ENCODE assay signal across 8 cellular contexts in the genomic region with DNA sequence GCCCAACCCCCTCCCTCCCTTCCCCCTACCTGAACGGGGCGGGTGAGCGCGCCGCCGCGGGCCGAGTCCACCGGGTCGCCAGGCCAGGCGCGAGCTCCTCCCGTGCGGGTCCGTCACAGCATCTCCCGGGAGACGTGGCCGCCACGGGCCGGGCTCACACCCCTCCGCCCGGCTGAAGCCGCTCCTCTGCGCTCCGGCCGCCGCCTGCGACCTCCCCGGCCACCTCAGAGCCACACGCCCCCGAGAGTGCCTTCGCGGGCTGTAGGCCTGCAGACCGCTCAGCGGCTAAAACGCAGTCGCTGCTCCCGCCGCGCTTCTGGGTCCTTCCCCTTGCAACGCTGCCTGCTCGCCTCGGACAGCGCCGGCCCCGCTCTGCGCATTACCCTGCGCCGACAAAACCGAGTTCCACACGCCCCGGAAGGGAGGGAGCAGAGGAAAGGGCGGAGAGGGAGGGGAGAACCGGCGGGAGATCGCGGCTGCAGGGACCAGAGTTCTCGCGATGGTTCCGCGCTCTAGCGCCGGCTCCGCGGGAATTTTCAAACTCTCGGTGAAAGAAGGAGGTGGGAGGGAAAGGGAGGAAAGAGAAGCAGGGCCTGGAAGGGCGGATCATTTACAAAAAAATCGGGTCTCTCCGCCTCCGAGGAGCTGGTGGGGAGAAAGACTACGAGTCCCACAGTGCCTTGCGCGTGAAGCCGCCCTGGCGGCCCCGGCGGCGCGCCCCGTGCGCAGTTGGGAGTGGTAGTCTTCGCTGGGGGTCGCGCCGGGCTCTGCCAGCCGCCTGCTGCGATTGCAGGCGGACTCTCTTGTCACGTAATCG. TPM values are rescaled to one million over a fixed set of nuclear protein-coding genes. Genes with fewer than 3 reads are reported as not detected.
DNase-seq lines count a peak whose midpoint lies in the region; ATAC-seq, FAIRE-seq and TF ChIP-seq lines count a peak whose summit lies in the region.

TSS of gene AHCTF1 (minus strand) at position 400 of the 817 bp plus-strand sequence. CDS start 13,578 bp downstream, outside the sequence.

- TF ChIP-seq EP300 in esophagus muscularis mucosa (IDR thresholded peaks at IDR 0.05) = no peak

- H3K9me3 Mint-ChIP-seq in activated T-cell treated with anti-CD3 and anti-CD28 coated beads, Interleukin-2, amount 50 U/mL, for 72 hours = no peaks in the 10 kb centered on the region

- under 1% methylated on average over 44 of the region's 90 CpGs for WGBS in esophagus muscularis mucosa

- peak; percentile 91 for TF ChIP-seq POLR2A in esophagus muscularis mucosa (IDR thresholded peaks at IDR 0.05; ENCODE audit: low read depth)

- peak within 1 kb of the TSS; percentile 95 to 99 for H3K4me3 Mint-ChIP-seq in activated T-cell treated with anti-CD3 and anti-CD28 coated beads, Interleukin-2, amount 50 U/mL, for 72 hours

- H3K4me1 ChIP-seq in esophagus muscularis mucosa = peaks cover 23 to 48% (median 46%) of the 10 kb centered on the region in 4 donors

- H3K36me3 ChIP-seq in KOPT-K1 (ENCODE audit: insufficient read depth, low read length) (peaks cover 28% of the 10 kb centered on the region), esophagus muscularis mucosa (peaks cover 0 to 18% (median 7%) of the 10 kb centered on the region in 4 donors)

- no peaks in the 10 kb centered on the region for H3K27me3 ChIP-seq in esophagus muscularis mucosa

- H3K27ac ChIP-seq in KOPT-K1 (ENCODE audit: low read depth, low read length, poor library complexity, severe bottlenecking) (peak within 1 kb of the TSS; percentile 88), esophagus muscularis mucosa (replicated peaks in 1 of 4) (peak within 1 kb of the TSS; percentile 95 to 99 (median 98))

- DNase-seq in DMS79 (lab: John Stamatoyannopoulos, UW) (peak; percentile 98), RCC 7860 (ENCODE audit: low spot score) (peak; percentile 93), esophagus muscularis mucosa (ENCODE audit: extremely low spot score) (peak; percentile 98), myocyte (ENCODE audit: low read depth) (peak; percentile 99)
- peak; percentile 94 to 97 for DNase-seq in activated T-cell treated with anti-CD3 and anti-CD28 coated beads, Interleukin-2, amount 50 U/mL, for 72 hours
- peak; percentile 81 to 89 for DNase-seq in stimulated activated CD8-positive, alpha-beta memory T cell treated with anti-CD3 and anti-CD28 coated beads, Interleukin-7, amount 100 ng/mL, for 48 hours (ENCODE audit: extremely low read depth in 1 of 2, low read depth in 1 of 2)

- peaks cover 6 to 16% of the 10 kb centered on the region in 2 donors for H3K36me3 Mint-ChIP-seq in activated T-cell treated with anti-CD3 and anti-CD28 coated beads, Interleukin-2, amount 50 U/mL, for 72 hours (ENCODE audit: insufficient read depth in 2 of 2)

- H3K27ac Mint-ChIP-seq in activated T-cell treated with anti-CD3 and anti-CD28 coated beads, Interleukin-2, amount 50 U/mL, for 72 hours = peak within 1 kb of the TSS; percentile 97

- H3K9me3 ChIP-seq in KOPT-K1 (ENCODE audit: insufficient read depth, low read length, poor library complexity, severe bottlenecking) (peaks cover 16% of the 10 kb centered on the region), esophagus muscularis mucosa (no peaks in the 10 kb centered on the region)

- H3K4me1 Mint-ChIP-seq in activated T-cell treated with anti-CD3 and anti-CD28 coated beads, Interleukin-2, amount 50 U/mL, for 72 hours (ENCODE audit: low read depth) = peaks cover 48% of the 10 kb centered on the region

- intact Hi-C loops in esophagus muscularis mucosa (cut with DNase I) = loop anchor here (2.0 to 10.0 kb wide), 2 partner anchors 147 to 173 kb away; partner anchors contain the start of genes ZNF669 and ZNF670

- peak; percentile 90 for ATAC-seq in GM21786 (IDR thresholded peaks at IDR 0.05; ENCODE audit: unreplicated experiment)
- peak; percentile 95 for ATAC-seq in activated T-cell treated with anti-CD3 and anti-CD28 coated beads, Interleukin-2, amount 50 U/mL, for 72 hours (replicated peaks in 1 of 2)

- no peaks in the 10 kb centered on the region for H3K27me3 Mint-ChIP-seq in activated T-cell treated with anti-CD3 and anti-CD28 coated beads, Interleukin-2, amount 50 U/mL, for 72 hours (ENCODE audit: low read depth)

- peak within 1 kb of the TSS; percentile 89 to 99 (median 96) for H3K4me3 ChIP-seq in esophagus muscularis mucosa

- TF ChIP-seq CTCF in esophagus muscularis mucosa (IDR thresholded peaks at IDR 0.05) = peak in 1 of 3 experiments; percentile 2

- peak; percentile 87 for FAIRE-seq in RCC 7860 (lab: Jason Lieb, UNC)

RNA-seq across cellular contexts. Expression of gene AHCTF1, which starts in this region (rescaled TPM):
- total RNA-seq in activated T-cell treated with anti-CD3 and anti-CD28 coated beads, Interleukin-2, amount 50 U/mL, for 72 hours = 10 to 100 TPM; 37.4 to 45.5 TPM
- total RNA-seq in esophagus muscularis mucosa (10 to 100 TPM; 30.7 to 45.3 (median 42.0) TPM), myocyte (30.0 and 36.8 TPM in 2 replicates)
- polyA plus RNA-seq in myocyte (2012) = 6.2 TPM

Comparison
In these comparisons a context has a peak if more than half of its experiments do, and no peak if none do; other contexts are left out.
1. Peak in every context shown above with its lines: DNase-seq, ATAC-seq, H3K4me3 ChIP-seq and H3K27ac ChIP-seq.